Comparison of ENCODE assay signal across 1 cellular context in the genomic region with DNA sequence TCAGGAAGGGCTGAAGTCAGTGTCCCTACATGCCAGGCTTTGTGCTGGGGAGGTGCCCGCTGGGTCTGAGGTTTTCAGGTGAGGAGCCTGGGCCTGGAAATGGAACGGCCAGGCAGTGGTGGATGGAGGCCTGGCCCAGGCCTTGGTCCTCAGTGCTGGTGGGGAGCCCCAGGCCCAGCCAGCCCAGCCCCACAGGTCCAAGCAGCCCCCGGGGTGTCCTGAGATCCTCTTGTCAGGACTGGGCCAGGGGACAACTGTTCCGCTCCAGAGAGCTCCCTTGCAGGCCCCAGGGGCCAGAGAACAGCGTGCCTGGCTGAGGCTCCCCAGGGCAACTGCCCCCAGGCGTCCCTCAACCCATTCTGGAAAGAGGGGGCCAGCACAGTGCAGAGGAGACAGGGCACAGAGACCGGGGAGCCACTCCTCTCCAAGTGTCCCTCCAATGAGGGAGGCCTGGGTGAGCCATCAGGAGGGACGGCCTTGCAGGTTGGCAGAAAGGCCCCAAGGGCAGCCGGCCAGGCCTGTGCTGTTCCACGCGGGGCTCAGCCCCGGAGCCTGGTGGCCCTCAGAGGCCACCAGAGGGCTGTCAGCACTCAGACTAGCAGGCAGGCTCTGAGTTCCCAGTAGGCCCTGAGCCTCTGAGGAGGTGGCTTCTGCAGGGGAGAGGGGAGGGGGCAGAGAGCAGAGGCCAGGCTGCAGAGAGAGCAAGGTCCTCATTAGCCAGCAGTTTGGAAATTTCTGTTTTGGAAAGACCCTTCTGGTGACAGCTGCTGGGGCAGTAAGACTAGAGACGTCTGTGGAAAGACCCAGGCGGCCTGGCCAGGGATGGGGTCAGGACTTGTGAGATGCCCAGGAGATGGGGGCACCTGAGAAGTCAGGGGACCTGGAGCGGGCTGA.
TF ChIP-seq lines count a peak whose summit lies in the region.

No MANE protein-coding gene starts in this region.

TF ChIP-seq in HepG2, 621 proteins besides CTCF, POLR2A, EP300 and RAD21 (continued from another document and continues in another):
- TF ChIP-seq CHD2 (IDR thresholded peaks at IDR 0.05; ENCODE audit: low read depth, low read length), result no peak
- no peak for TF ChIP-seq ZSCAN31 (CRISPR knock-in tag; IDR thresholded peaks at IDR 0.05; ENCODE audit: low read depth)
- TF ChIP-seq NFIB (CRISPR knock-in tag; IDR thresholded peaks at IDR 0.05; ENCODE audit: borderline replicate concordance), result no peak
- no peak for TF ChIP-seq ZBTB43 (CRISPR knock-in tag; conservative IDR thresholded peaks at IDR 0.05)
- no peak for TF ChIP-seq ATAD3A (CRISPR knock-in tag; IDR thresholded peaks at IDR 0.05)
- peak; percentile 43; the same call in 1 of the 2 replicates for TF ChIP-seq ZMYM2 (CRISPR knock-in tag; IDR thresholded peaks at IDR 0.05)
- TF ChIP-seq ZMYM3 (CRISPR knock-in tag; IDR thresholded peaks at IDR 0.05), result peak; percentile 66
- TF ChIP-seq SUZ12 (IDR thresholded peaks at IDR 0.05; ENCODE audit: low read depth, low read length), result no peak
- no peak for TF ChIP-seq SMC3 (IDR thresholded peaks at IDR 0.05; ENCODE audit: low read length)
- no peak for TF ChIP-seq KLF6 (CRISPR knock-in tag; IDR thresholded peaks at IDR 0.05)
- peak; percentile 63; the same call in 1 of the 2 replicates for TF ChIP-seq YEATS4 (CRISPR knock-in tag; IDR thresholded peaks at IDR 0.05; ENCODE audit: borderline replicate concordance)
- TF ChIP-seq IKZF1 (IDR thresholded peaks at IDR 0.05), result no peak
- TF ChIP-seq PATZ1 (CRISPR knock-in tag; IDR thresholded peaks at IDR 0.05), result peak; percentile 85
- no peak for TF ChIP-seq ZFAT (CRISPR knock-in tag; conservative IDR thresholded peaks at IDR 0.05)
- no peak for TF ChIP-seq TRIM24 (CRISPR knock-in tag; IDR thresholded peaks at IDR 0.05)
- TF ChIP-seq ZNF333 (CRISPR knock-in tag; IDR thresholded peaks at IDR 0.05; ENCODE audit: borderline replicate concordance), result no peak
- TF ChIP-seq REXO4 (CRISPR knock-in tag; IDR thresholded peaks at IDR 0.05; ENCODE audit: borderline replicate concordance), result no peak
- TF ChIP-seq PAX8 (CRISPR knock-in tag; IDR thresholded peaks at IDR 0.05; ENCODE audit: borderline replicate concordance), result 0 out of 2 replicates have a peak, but pooled peaks have one; percentile 51
- TF ChIP-seq HNRNPH1 (optimal IDR thresholded peaks at IDR 0.05; ENCODE audit: low read depth, low read length), result no peak
- TF ChIP-seq PCBP2 (optimal IDR thresholded peaks at IDR 0.05; ENCODE audit: low read depth, low read length, poor library complexity, severe bottlenecking), result no peak
- TF ChIP-seq ZNF24 (IDR thresholded peaks at IDR 0.05), result no peak
- TF ChIP-seq ZNF549 (CRISPR knock-in tag; IDR thresholded peaks at IDR 0.05), result no peak
- TF ChIP-seq DPF2 (CRISPR knock-in tag; IDR thresholded peaks at IDR 0.05; ENCODE audit: borderline replicate concordance, low read depth), result no peak
- no peak for TF ChIP-seq GATA4 (IDR thresholded peaks at IDR 0.05; ENCODE audit: borderline replicate concordance, low read depth)
- peak; percentile 83; the same call in 1 of the 2 replicates for TF ChIP-seq ZNF605 (CRISPR knock-in tag; IDR thresholded peaks at IDR 0.05)
- peak; percentile 100 for TF ChIP-seq ZSCAN25 (CRISPR knock-in tag; IDR thresholded peaks at IDR 0.05)
- TF ChIP-seq NFE2L2 (IDR thresholded peaks at IDR 0.05; ENCODE audit: low read length), result no peak
- TF ChIP-seq BCL6 (CRISPR knock-in tag; IDR thresholded peaks at IDR 0.05), result no peak
- TF ChIP-seq, protein P1, sequence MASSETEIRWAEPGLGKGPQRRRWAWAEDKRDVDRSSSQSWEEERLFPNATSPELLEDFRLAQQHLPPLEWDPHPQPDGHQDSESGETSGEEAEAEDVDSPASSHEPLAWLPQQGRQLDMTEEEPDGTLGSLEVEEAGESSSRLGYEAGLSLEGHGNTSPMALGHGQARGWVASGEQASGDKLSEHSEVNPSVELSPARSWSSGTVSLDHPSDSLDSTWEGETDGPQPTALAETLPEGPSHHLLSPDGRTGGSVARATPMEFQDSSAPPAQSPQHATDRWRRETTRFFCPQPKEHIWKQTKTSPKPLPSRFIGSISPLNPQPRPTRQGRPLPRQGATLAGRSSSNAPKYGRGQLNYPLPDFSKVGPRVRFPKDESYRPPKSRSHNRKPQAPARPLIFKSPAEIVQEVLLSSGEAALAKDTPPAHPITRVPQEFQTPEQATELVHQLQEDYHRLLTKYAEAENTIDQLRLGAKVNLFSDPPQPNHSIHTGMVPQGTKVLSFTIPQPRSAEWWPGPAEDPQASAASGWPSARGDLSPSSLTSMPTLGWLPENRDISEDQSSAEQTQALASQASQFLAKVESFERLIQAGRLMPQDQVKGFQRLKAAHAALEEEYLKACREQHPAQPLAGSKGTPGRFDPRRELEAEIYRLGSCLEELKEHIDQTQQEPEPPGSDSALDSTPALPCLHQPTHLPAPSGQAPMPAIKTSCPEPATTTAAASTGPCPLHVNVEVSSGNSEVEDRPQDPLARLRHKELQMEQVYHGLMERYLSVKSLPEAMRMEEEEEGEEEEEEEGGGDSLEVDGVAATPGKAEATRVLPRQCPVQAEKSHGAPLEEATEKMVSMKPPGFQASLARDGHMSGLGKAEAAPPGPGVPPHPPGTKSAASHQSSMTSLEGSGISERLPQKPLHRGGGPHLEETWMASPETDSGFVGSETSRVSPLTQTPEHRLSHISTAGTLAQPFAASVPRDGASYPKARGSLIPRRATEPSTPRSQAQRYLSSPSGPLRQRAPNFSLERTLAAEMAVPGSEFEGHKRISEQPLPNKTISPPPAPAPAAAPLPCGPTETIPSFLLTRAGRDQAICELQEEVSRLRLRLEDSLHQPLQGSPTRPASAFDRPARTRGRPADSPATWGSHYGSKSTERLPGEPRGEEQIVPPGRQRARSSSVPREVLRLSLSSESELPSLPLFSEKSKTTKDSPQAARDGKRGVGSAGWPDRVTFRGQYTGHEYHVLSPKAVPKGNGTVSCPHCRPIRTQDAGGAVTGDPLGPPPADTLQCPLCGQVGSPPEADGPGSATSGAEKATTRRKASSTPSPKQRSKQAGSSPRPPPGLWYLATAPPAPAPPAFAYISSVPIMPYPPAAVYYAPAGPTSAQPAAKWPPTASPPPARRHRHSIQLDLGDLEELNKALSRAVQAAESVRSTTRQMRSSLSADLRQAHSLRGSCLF (CRISPR knock-in tag; IDR thresholded peaks at IDR 0.05; ENCODE audit: borderline replicate concordance), result no peak
- no peak for TF ChIP-seq REPIN1 (CRISPR knock-in tag; IDR thresholded peaks at IDR 0.05; ENCODE audit: borderline replicate concordance, low read depth)
- no peak for TF ChIP-seq ZNF263 (CRISPR knock-in tag; IDR thresholded peaks at IDR 0.05)
- no peak for TF ChIP-seq SYNCRIP (IDR thresholded peaks at IDR 0.05; ENCODE audit: insufficient read depth, low read depth, low read length)
- TF ChIP-seq PTBP1 (IDR thresholded peaks at IDR 0.05; ENCODE audit: low read depth, low read length, poor library complexity, severe bottlenecking), result peak; percentile 73
- no peak for TF ChIP-seq XBP1 (CRISPR knock-in tag; IDR thresholded peaks at IDR 0.05)
- TF ChIP-seq RBM22 (optimal IDR thresholded peaks at IDR 0.05; ENCODE audit: low read length), result no peak
- no peak for TF ChIP-seq RORA (CRISPR knock-in tag; IDR thresholded peaks at IDR 0.05)
- TF ChIP-seq NCOA5 (CRISPR knock-in tag; IDR thresholded peaks at IDR 0.05), result no peak
- TF ChIP-seq RARG (CRISPR knock-in tag; IDR thresholded peaks at IDR 0.05; ENCODE audit: low read depth), result no peak
- TF ChIP-seq ZNF335 (CRISPR knock-in tag; IDR thresholded peaks at IDR 0.05), result no peak
- TF ChIP-seq ZEB1 (IDR thresholded peaks at IDR 0.05; ENCODE audit: insufficient replicate concordance, low read depth), result no peak
- TF ChIP-seq ZSCAN30 (CRISPR knock-in tag; IDR thresholded peaks at IDR 0.05), result no peak
- TF ChIP-seq HIC2 (CRISPR knock-in tag; IDR thresholded peaks at IDR 0.05; ENCODE audit: low read depth), result peak; percentile 60; the same call in 1 of the 2 replicates
- peak; percentile 63; the same call in 1 of the 2 replicates for TF ChIP-seq ZNF747 (CRISPR knock-in tag; IDR thresholded peaks at IDR 0.05; ENCODE audit: borderline replicate concordance)
- TF ChIP-seq POLR2G (IDR thresholded peaks at IDR 0.05; ENCODE audit: low read depth, low read length), result peak; percentile 43; the same call in 1 of the 2 replicates
- peak; percentile 40 for TF ChIP-seq TEAD3 (CRISPR knock-in tag; optimal IDR thresholded peaks at IDR 0.05; ENCODE audit: borderline replicate concordance)
- no peak for TF ChIP-seq RFXANK (CRISPR knock-in tag; IDR thresholded peaks at IDR 0.05)
- TF ChIP-seq, protein P2, sequence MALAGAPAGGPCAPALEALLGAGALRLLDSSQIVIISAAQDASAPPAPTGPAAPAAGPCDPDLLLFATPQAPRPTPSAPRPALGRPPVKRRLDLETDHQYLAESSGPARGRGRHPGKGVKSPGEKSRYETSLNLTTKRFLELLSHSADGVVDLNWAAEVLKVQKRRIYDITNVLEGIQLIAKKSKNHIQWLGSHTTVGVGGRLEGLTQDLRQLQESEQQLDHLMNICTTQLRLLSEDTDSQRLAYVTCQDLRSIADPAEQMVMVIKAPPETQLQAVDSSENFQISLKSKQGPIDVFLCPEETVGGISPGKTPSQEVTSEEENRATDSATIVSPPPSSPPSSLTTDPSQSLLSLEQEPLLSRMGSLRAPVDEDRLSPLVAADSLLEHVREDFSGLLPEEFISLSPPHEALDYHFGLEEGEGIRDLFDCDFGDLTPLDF (CRISPR knock-in tag; IDR thresholded peaks at IDR 0.05), result no peak
- no peak for TF ChIP-seq PLSCR1 (CRISPR knock-in tag; IDR thresholded peaks at IDR 0.05; ENCODE audit: borderline replicate concordance)
- TF ChIP-seq NFKBIZ (CRISPR knock-in tag; IDR thresholded peaks at IDR 0.05), result no peak
- TF ChIP-seq, protein P3, sequence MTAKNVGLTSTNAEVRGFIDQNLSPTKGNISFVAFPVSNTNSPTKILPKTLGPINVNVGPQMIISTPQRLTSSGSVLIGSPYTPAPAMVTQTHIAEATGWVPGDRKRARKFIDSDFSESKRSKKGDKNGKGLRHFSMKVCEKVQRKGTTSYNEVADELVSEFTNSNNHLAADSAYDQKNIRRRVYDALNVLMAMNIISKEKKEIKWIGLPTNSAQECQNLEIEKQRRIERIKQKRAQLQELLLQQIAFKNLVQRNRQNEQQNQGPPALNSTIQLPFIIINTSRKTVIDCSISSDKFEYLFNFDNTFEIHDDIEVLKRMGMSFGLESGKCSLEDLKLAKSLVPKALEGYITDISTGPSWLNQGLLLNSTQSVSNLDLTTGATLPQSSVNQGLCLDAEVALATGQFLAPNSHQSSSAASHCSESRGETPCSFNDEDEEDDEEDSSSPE (CRISPR knock-in tag; IDR thresholded peaks at IDR 0.05), result no peak
- TF ChIP-seq HOXA7 (CRISPR knock-in tag; IDR thresholded peaks at IDR 0.05), result no peak
- no peak for TF ChIP-seq ZNF563 (CRISPR knock-in tag; IDR thresholded peaks at IDR 0.05)
- TF ChIP-seq ZNF709 (CRISPR knock-in tag; IDR thresholded peaks at IDR 0.05), result 0 out of 2 replicates have a peak, but pooled peaks have one; percentile 32
- peak; percentile 21; the same call in 1 of the 2 replicates for TF ChIP-seq ZNF451 (CRISPR knock-in tag; IDR thresholded peaks at IDR 0.05)
- TF ChIP-seq ZFX (CRISPR knock-in tag; IDR thresholded peaks at IDR 0.05; ENCODE audit: low read depth), result peak; percentile 98
- 0 out of 2 replicates have a peak, but pooled peaks have one; percentile 74 for TF ChIP-seq ZNF782 (CRISPR knock-in tag; IDR thresholded peaks at IDR 0.05; ENCODE audit: borderline replicate concordance)
- TF ChIP-seq ZNF781 (CRISPR knock-in tag; IDR thresholded peaks at IDR 0.05; ENCODE audit: borderline replicate concordance, not compliant biosample characterization), result no peak
